Comparison of ENCODE assay signal across 16 cellular contexts in the genomic region with DNA sequence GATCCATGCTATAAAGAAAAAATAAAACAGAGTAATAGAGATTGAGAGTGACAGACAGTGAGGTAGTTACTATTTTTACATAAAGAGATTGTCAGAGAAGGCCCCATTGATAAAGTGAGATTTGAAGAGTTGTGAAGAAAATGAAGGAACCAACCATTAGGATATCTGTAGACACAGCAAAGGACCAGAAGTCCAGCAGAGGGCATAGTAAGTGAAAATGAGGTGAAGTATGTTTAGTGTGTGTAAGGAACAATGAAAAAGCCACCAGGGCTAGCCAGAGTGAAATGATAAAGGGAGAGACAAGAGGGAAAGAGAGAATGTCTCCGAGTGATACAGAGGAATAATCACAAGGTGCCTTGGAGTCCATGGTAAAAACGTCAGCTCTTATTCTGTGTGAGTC.
A peak's percentile ranks its signal among the peaks of the same experiment; 100 is the strongest.
DNase-seq lines count a peak whose midpoint lies in the region; ATAC-seq and TF ChIP-seq lines count a peak whose summit lies in the region.
"Had no signal": no experiment of that assay in that cellular context is flagged by ENCODE, and none has a peak within 500 bp of the region (broad histone marks: within the 10 kb centered on the region; RNA-seq: fewer than 3 reads in every experiment).

No MANE protein-coding gene starts in this region.

- H3K4me1 ChIP-seq in MM.1S (ENCODE audit: low read length) = no peaks in the 10 kb centered on the region
- H3K4me1 ChIP-seq: ascending aorta had no signal

- in situ Hi-C loops in T47D (cut with HindIII; ENCODE audit: low pct_unique_long_range_greater_than_20kb, low sequenced_read_pairs) (no loop called here), brain microvascular endothelial cell (cut with HindIII; ENCODE audit: low pct_ligation_motif_present, low sequenced_read_pairs) (no loop called here)

- no peaks in the 10 kb centered on the region for H3K79me2 ChIP-seq in MM.1S (ENCODE audit: low read length)

- DNase-seq in T47D (ENCODE audit: low read depth in 1 of 2, low spot score in 1 of 2) = peak; percentile 23 to 65
- DNase-seq in MCF 10A (ENCODE audit: unreplicated experiment) = no peak
- no peak for DNase-seq in MM.1S
- no peak for DNase-seq in brain microvascular endothelial cell
- no peak for DNase-seq in type B pancreatic cell (ENCODE audit: extremely low spot score, unreplicated experiment)
- no peak for DNase-seq in SHP77 treated with DMSO at 0.1 percent for 48 hours (lab: John Stamatoyannopoulos, UW)
- DNase-seq: activated CD8-positive, alpha-beta T cell treated with anti-CD3 and anti-CD28 coated beads for 36 hours; AML-193; DND-41; NCI-H1436 treated with DMSO at 0.1 percent for 48 hours; posterior cingulate gyrus; SHP77 had no signal

- no peaks in the 10 kb centered on the region for H4K20me1 ChIP-seq in MM.1S (ENCODE audit: insufficient read depth, low read length)

- H3K4me3 ChIP-seq in MM.1S (ENCODE audit: low read length) (no peak overlapping the region), brain microvascular endothelial cell (ENCODE audit: low read depth, low read length) (no peak overlapping the region)
- H3K4me3 ChIP-seq: ascending aorta had no signal

- H3F3A ChIP-seq in MM.1S (ENCODE audit: insufficient read depth, low read length) = no peaks in the 10 kb centered on the region

- H3K36me3 ChIP-seq in MM.1S (replicated peaks; ENCODE audit: insufficient read depth, low read length) (no peaks in the 10 kb centered on the region), brain microvascular endothelial cell (replicated peaks) (no peaks in the 10 kb centered on the region)
- H3K36me3 ChIP-seq: ascending aorta had no signal

- ATAC-seq in HG03378 (IDR thresholded peaks at IDR 0.05; ENCODE audit: unreplicated experiment) (no peak), HG03039 (IDR thresholded peaks at IDR 0.05; ENCODE audit: unreplicated experiment) (no peak)
- ATAC-seq: activated CD8-positive, alpha-beta T cell treated with anti-CD3 and anti-CD28 coated beads for 36 hours had no signal

- H3K4me3 Mint-ChIP-seq in MCF 10A (ENCODE audit: unreplicated experiment) = no peak overlapping the region
- H3K4me3 Mint-ChIP-seq in type B pancreatic cell = no peak overlapping the region
- H3K4me3 Mint-ChIP-seq: activated CD8-positive, alpha-beta T cell treated with anti-CD3 and anti-CD28 coated beads for 36 hours had no signal

- no TSS peak for BruUV-seq in MCF 10A (replicated peaks; lab: Mats Ljungman, UMichigan)

- POLR2A ChIA-PET in MCF 10A (lab: Yijun Ruan, JAX) = no interaction called here

- no peaks in the 10 kb centered on the region for H3K36me3 Mint-ChIP-seq in MCF 10A (ENCODE audit: insufficient read depth, unreplicated experiment)
- peaks cover 4% of the 10 kb centered on the region for H3K36me3 Mint-ChIP-seq in type B pancreatic cell

- CTCF ChIA-PET in MCF 10A (lab: Yijun Ruan, JAX) = no interaction called here

- H3K27me3 Mint-ChIP-seq in MCF 10A (ENCODE audit: insufficient read depth, unreplicated experiment) (peaks cover 43% of the 10 kb centered on the region), type B pancreatic cell (no peaks in the 10 kb centered on the region)
- H3K27me3 Mint-ChIP-seq: activated CD8-positive, alpha-beta T cell treated with anti-CD3 and anti-CD28 coated beads for 36 hours had no signal

- H3K27ac Mint-ChIP-seq in MCF 10A (ENCODE audit: low read depth, unreplicated experiment) = no peak overlapping the region
- no peak overlapping the region for H3K27ac Mint-ChIP-seq in type B pancreatic cell
- H3K27ac Mint-ChIP-seq: activated CD8-positive, alpha-beta T cell treated with anti-CD3 and anti-CD28 coated beads for 36 hours; activated T-helper 2 cell treated with anti-CD3 and anti-CD28 coated beads, Interferon-gamma antibody, Interleukin-2, Interleukin-4, amounts not matched to agents 10 μg/mL and 5 μg/mL and 100 μg/mL, durations not matched to agents 14 hours and 24 hours and 36 hours had no signal

- no peak overlapping the region for H3K4me2 ChIP-seq in MM.1S (ENCODE audit: low read depth, low read length)

- H3K9me3 ChIP-seq in MM.1S (replicated peaks; ENCODE audit: insufficient read depth, low read length) = no peaks in the 10 kb centered on the region
- H3K9me3 ChIP-seq: ascending aorta had no signal

- H3K9ac ChIP-seq in MM.1S (ENCODE audit: low read length) = no peak overlapping the region

- H3K27me3 ChIP-seq in MM.1S (replicated peaks; ENCODE audit: insufficient read depth, low read length) = no peaks in the 10 kb centered on the region
- H3K27me3 ChIP-seq in brain microvascular endothelial cell (replicated peaks) = no peaks in the 10 kb centered on the region
- H3K27me3 ChIP-seq: ascending aorta had no signal

- no peaks in the 10 kb centered on the region for H3K9me2 ChIP-seq in MM.1S (replicated peaks; ENCODE audit: insufficient read depth, low read length)

- no peaks in the 10 kb centered on the region for H3K4me1 Mint-ChIP-seq in MCF 10A (ENCODE audit: insufficient read depth, unreplicated experiment)
- H3K4me1 Mint-ChIP-seq in type B pancreatic cell (ENCODE audit: unreplicated experiment) = no peaks in the 10 kb centered on the region

- TF ChIP-seq CTCF in MCF 10A (IDR thresholded peaks at IDR 0.05; ENCODE audit: unreplicated experiment) (no peak), MM.1S (IDR thresholded peaks at IDR 0.05; ENCODE audit: low read length) (peak; percentile 15; the same call in 1 of the 2 replicates), brain microvascular endothelial cell (IDR thresholded peaks at IDR 0.05; ENCODE audit: low read depth, low read length, missing control alignments) (peak; percentile 8), type B pancreatic cell (conservative IDR thresholded peaks at IDR 0.05) (peak; percentile 46)

- intact Hi-C loops in MCF 10A (cut with micrococcal nuclease) = no loop called here

- H3K27ac ChIP-seq in MM.1S (ENCODE audit: low read length) = no peak overlapping the region
- H3K27ac ChIP-seq in brain microvascular endothelial cell = no peak overlapping the region
- H3K27ac ChIP-seq: ascending aorta had no signal

- H3K9me3 Mint-ChIP-seq in MCF 10A (ENCODE audit: unreplicated experiment) (no peaks in the 10 kb centered on the region), type B pancreatic cell (peaks cover 8% of the 10 kb centered on the region)
- H3K9me3 Mint-ChIP-seq: activated T-helper 2 cell treated with anti-CD3 and anti-CD28 coated beads, Interferon-gamma antibody, Interleukin-2, Interleukin-4, amounts not matched to agents 10 μg/mL and 5 μg/mL and 100 μg/mL, durations not matched to agents 14 hours and 24 hours and 36 hours had no signal

- no peak overlapping the region for H2AFZ ChIP-seq in MM.1S (ENCODE audit: low read length)

Comparison
In these comparisons a context has a peak if more than half of its experiments do, and no peak if none do; other contexts are left out.
1. DNase-seq: peak in T47D (2 of 2); none in MCF 10A (single experiment), MM.1S (single experiment), brain microvascular endothelial cell (single experiment), type B pancreatic cell (single experiment) and SHP77 treated with DMSO at 0.1 percent for 48 hours (single experiment).